Comparison of ENCODE assay signal across 16 cellular contexts in the genomic region with DNA sequence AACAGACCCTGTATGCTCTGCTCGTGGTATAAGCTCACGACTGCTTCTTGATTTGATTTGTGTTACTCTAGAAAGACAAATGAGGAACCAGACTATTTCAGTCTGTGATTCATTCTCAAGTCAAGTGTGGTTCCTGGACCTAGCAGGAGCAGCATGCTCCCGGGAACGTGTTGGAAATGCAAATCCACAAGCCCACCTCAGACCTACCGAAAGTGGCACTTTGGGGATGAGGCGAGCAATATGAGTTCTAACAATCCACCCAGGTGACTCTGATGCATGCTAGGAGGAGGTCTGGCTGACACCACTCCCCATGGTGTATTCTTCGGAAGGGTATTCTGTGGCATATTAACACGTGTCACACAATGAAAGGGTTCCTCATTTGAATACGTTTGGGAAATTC. TPM values are rescaled to one million over a fixed set of nuclear protein-coding genes. Genes with fewer than 3 reads are reported as not detected.
A peak's percentile ranks its signal among the peaks of the same experiment; 100 is the strongest.
DNase-seq lines count a peak whose midpoint lies in the region; ATAC-seq and TF ChIP-seq lines count a peak whose summit lies in the region.
"Had no signal": no experiment of that assay in that cellular context is flagged by ENCODE, and none has a peak within 500 bp of the region (broad histone marks: within the 10 kb centered on the region; RNA-seq: fewer than 3 reads in every experiment).

No MANE protein-coding gene starts in this region.

- H3K4me1 Mint-ChIP-seq in WTC11 = peaks cover 19% of the 10 kb centered on the region
- H3K4me1 Mint-ChIP-seq: activated CD4-positive, alpha-beta T cell treated with anti-CD3 and anti-CD28 coated beads, Interleukin-2, amount 10 ng/mL, durations not matched to agents 7 days and 5 days had no signal

- peak overlapping the region; percentile 5 for H3K4me3 ChIP-seq in endocrine pancreas (ENCODE audit: control insufficient read depth, insufficient read depth, low read length)
- H3K4me3 ChIP-seq in H7 (ENCODE audit: insufficient read depth, low read depth, low read length) = no peak overlapping the region
- H3K4me3 ChIP-seq in gastroesophageal sphincter = no peak overlapping the region
- H3K4me3 ChIP-seq: colonic mucosa, neural progenitor cell had no signal

- ATAC-seq in GM18861 (IDR thresholded peaks at IDR 0.05; ENCODE audit: unreplicated experiment) = peak; percentile 75
- peak; percentile 78 for ATAC-seq in GM21526 (IDR thresholded peaks at IDR 0.05; ENCODE audit: low FRiP score, unreplicated experiment)
- ATAC-seq in HG03095 (IDR thresholded peaks at IDR 0.05; ENCODE audit: unreplicated experiment) = peak; percentile 93
- no peak for ATAC-seq in WTC11
- no peak for ATAC-seq in gastroesophageal sphincter
- ATAC-seq: activated naive CD4-positive, alpha-beta T cell treated with anti-CD3 and anti-CD28 coated beads, Interleukin-2, amount 50 U/mL, for 72 hours; left cardiac atrium had no signal

- no peak for DNase-seq in WTC11 (ENCODE audit: low spot score)
- DNase-seq in NCI-H774 (lab: John Stamatoyannopoulos, UW) = no peak
- DNase-seq in H7 = no peak
- DNase-seq: activated CD4-positive, alpha-beta T cell treated with anti-CD3 and anti-CD28 coated beads, Interleukin-2, amount 10 ng/mL, durations not matched to agents 7 days and 5 days; colonic mucosa; left cardiac atrium; NCI-H1694 treated with DMSO at 0.1 percent for 48 hours; NK-92 treated with Interleukin-12 subunit alpha and Interleukin-12 subunit beta, amount 100 ng/mL, for 24 hours; SW 1271 had no signal

- H3K36me3 ChIP-seq in endocrine pancreas (ENCODE audit: control insufficient read depth, insufficient read depth, low read length) (no peaks in the 10 kb centered on the region), H7 (replicated peaks; ENCODE audit: control insufficient read depth, insufficient read depth, low read length) (no peaks in the 10 kb centered on the region), gastroesophageal sphincter (no peaks in the 10 kb centered on the region)
- H3K36me3 ChIP-seq: colonic mucosa, neural progenitor cell had no signal

- H3K27me3 ChIP-seq in endocrine pancreas (ENCODE audit: control insufficient read depth, insufficient read depth, low read length) (no peaks in the 10 kb centered on the region), H7 (ENCODE audit: control insufficient read depth, insufficient read depth, low read length) (no peaks in the 10 kb centered on the region), gastroesophageal sphincter (peaks cover 10% of the 10 kb centered on the region)
- H3K27me3 ChIP-seq: colonic mucosa, neural progenitor cell had no signal

- WGBS in gastroesophageal sphincter (ENCODE audit: low coverage in 1 of 2), 2 donors = 58 to 74% methylated on average over 5 to 9 of the region's 9 CpGs

- H3K27me3 Mint-ChIP-seq in WTC11 (ENCODE audit: low read depth) = no peaks in the 10 kb centered on the region; the same call in none of the 2 replicates

- H3K27ac ChIP-seq in gastroesophageal sphincter = no peak overlapping the region
- H3K27ac ChIP-seq: colonic mucosa, neural progenitor cell had no signal

- no peak overlapping the region for H3K9ac ChIP-seq in endocrine pancreas (ENCODE audit: control insufficient read depth, insufficient read depth, low read length)
- H3K9ac ChIP-seq: neural progenitor cell had no signal

- no peaks in the 10 kb centered on the region for H3K36me3 Mint-ChIP-seq in WTC11
- H3K36me3 Mint-ChIP-seq: activated naive CD4-positive, alpha-beta T cell treated with anti-CD3 and anti-CD28 coated beads, Interleukin-2, amount 50 U/mL, for 72 hours; neural progenitor cell had no signal

- H3K4me1 ChIP-seq in endocrine pancreas (ENCODE audit: control insufficient read depth, insufficient read depth, low read length) (no peaks in the 10 kb centered on the region), gastroesophageal sphincter (no peaks in the 10 kb centered on the region)
- H3K4me1 ChIP-seq: colonic mucosa had no signal

- CTCF ChIA-PET in WTC11 (lab: Charles Lee) = interaction anchor here (0.6 kb wide), 1 partner anchor 86 kb away, joined by 3 read pairs; no protein-coding TSS in a partner anchor

- POLR2A ChIA-PET in WTC11 (lab: Charles Lee) = no interaction called here

- no peak for TF ChIP-seq EP300 in gastroesophageal sphincter (IDR thresholded peaks at IDR 0.05)

- H3K9me3 Mint-ChIP-seq in WTC11 = no peaks in the 10 kb centered on the region
- H3K9me3 Mint-ChIP-seq: activated CD4-positive, alpha-beta T cell treated with anti-CD3 and anti-CD28 coated beads, Interleukin-2, amount 10 ng/mL, durations not matched to agents 7 days and 5 days; neural progenitor cell had no signal

- no peak overlapping the region for H3K27ac Mint-ChIP-seq in WTC11
- H3K27ac Mint-ChIP-seq: activated CD4-positive, alpha-beta T cell treated with anti-CD3 and anti-CD28 coated beads, Interleukin-2, amount 10 ng/mL, durations not matched to agents 7 days and 5 days; activated naive CD4-positive, alpha-beta T cell treated with anti-CD3 and anti-CD28 coated beads, Interleukin-2, amount 50 U/mL, for 72 hours; neural progenitor cell had no signal

- TF ChIP-seq CTCF in WTC11 (IDR thresholded peaks at IDR 0.05) (no peak), gastroesophageal sphincter (IDR thresholded peaks at IDR 0.05) (no peak)

- TF ChIP-seq POLR2A in gastroesophageal sphincter (IDR thresholded peaks at IDR 0.05) = no peak

- H3K9me3 ChIP-seq in endocrine pancreas (ENCODE audit: control insufficient read depth, low read length) (no peaks in the 10 kb centered on the region), gastroesophageal sphincter (no peaks in the 10 kb centered on the region)
- H3K9me3 ChIP-seq: colonic mucosa had no signal

- H3K4me3 Mint-ChIP-seq in WTC11 = no peak overlapping the region
- H3K4me3 Mint-ChIP-seq: activated CD4-positive, alpha-beta T cell treated with anti-CD3 and anti-CD28 coated beads, Interleukin-2, amount 10 ng/mL, durations not matched to agents 7 days and 5 days; neural progenitor cell had no signal

TF ChIP-seq in WTC11, 78 proteins besides CTCF, POLR2A, EP300 and RAD21 (continues in another document):
- TF ChIP-seq CDX4 (CRISPR knock-in tag; IDR thresholded peaks at IDR 0.05; ENCODE audit: borderline replicate concordance) (no peak), KAT7 (CRISPR knock-in tag; IDR thresholded peaks at IDR 0.05; ENCODE audit: borderline replicate concordance) (no peak), JUN (CRISPR knock-in tag; IDR thresholded peaks at IDR 0.05) (no peak), ZNF396 (CRISPR knock-in tag; IDR thresholded peaks at IDR 0.05; ENCODE audit: borderline replicate concordance) (no peak), ETV6 (CRISPR knock-in tag; IDR thresholded peaks at IDR 0.05) (no peak), EMX1 (CRISPR knock-in tag; IDR thresholded peaks at IDR 0.05) (no peak), SMAD4 (CRISPR knock-in tag; IDR thresholded peaks at IDR 0.05) (no peak), MYBL2 (CRISPR knock-in tag; IDR thresholded peaks at IDR 0.05) (no peak), ATF1 (CRISPR knock-in tag; IDR thresholded peaks at IDR 0.05) (no peak), HMGA2 (CRISPR knock-in tag; IDR thresholded peaks at IDR 0.05) (no peak)
- TF ChIP-seq, protein P1, sequence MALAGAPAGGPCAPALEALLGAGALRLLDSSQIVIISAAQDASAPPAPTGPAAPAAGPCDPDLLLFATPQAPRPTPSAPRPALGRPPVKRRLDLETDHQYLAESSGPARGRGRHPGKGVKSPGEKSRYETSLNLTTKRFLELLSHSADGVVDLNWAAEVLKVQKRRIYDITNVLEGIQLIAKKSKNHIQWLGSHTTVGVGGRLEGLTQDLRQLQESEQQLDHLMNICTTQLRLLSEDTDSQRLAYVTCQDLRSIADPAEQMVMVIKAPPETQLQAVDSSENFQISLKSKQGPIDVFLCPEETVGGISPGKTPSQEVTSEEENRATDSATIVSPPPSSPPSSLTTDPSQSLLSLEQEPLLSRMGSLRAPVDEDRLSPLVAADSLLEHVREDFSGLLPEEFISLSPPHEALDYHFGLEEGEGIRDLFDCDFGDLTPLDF (CRISPR knock-in tag; IDR thresholded peaks at IDR 0.05) = no peak
- TF ChIP-seq, protein P2, sequence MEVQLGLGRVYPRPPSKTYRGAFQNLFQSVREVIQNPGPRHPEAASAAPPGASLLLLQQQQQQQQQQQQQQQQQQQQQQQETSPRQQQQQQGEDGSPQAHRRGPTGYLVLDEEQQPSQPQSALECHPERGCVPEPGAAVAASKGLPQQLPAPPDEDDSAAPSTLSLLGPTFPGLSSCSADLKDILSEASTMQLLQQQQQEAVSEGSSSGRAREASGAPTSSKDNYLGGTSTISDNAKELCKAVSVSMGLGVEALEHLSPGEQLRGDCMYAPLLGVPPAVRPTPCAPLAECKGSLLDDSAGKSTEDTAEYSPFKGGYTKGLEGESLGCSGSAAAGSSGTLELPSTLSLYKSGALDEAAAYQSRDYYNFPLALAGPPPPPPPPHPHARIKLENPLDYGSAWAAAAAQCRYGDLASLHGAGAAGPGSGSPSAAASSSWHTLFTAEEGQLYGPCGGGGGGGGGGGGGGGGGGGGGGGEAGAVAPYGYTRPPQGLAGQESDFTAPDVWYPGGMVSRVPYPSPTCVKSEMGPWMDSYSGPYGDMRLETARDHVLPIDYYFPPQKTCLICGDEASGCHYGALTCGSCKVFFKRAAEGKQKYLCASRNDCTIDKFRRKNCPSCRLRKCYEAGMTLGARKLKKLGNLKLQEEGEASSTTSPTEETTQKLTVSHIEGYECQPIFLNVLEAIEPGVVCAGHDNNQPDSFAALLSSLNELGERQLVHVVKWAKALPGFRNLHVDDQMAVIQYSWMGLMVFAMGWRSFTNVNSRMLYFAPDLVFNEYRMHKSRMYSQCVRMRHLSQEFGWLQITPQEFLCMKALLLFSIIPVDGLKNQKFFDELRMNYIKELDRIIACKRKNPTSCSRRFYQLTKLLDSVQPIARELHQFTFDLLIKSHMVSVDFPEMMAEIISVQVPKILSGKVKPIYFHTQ (CRISPR knock-in tag; IDR thresholded peaks at IDR 0.05) = no peak
- TF ChIP-seq, protein P3, sequence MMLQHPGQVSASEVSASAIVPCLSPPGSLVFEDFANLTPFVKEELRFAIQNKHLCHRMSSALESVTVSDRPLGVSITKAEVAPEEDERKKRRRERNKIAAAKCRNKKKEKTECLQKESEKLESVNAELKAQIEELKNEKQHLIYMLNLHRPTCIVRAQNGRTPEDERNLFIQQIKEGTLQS (CRISPR knock-in tag; conservative IDR thresholded peaks at IDR 0.05) = no peak

RNA-seq across cellular contexts. Expression of gene TMX1, which starts 59.5 kb away (rescaled TPM):
- 40.9 to 43.2 TPM (median 42.6 TPM) in 3 replicates for total RNA-seq in WTC11 (2021)
- 51.4 and 58.5 TPM in 2 replicates for total RNA-seq in H7 (2014; rRNA removed; shearing (Covaris generic))
- total RNA-seq in gastroesophageal sphincter = 10 to 100 TPM; 20.9 to 33.0 (median 26.5) TPM

Comparison
In these comparisons a context has a peak if more than half of its experiments do, and no peak if none do; other contexts are left out.
1. ATAC-seq: peak in GM18861 (single experiment), GM21526 (single experiment) and HG03095 (single experiment); none in WTC11 (single experiment) and gastroesophageal sphincter (single experiment).